ENCODE assay signal across 12 cellular contexts in the genomic region with DNA sequence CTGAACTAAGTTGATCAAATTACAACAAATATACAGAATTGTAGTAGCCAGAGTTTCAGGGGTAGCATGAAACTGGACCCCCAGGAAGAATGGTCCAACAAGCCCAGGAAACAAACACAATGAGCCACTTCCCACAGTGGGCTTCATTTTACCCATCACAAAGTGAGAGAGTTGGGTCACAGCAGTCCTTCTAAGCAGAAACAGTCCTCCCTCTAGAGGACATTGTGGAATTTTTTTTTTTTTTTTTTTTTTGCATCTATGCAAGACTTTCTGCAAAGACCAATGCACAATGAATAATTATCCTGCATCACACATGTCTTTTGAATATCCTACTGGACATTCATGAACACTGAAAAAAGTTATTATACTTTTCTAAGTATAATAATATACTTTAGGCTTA.
DNase-seq lines count a peak whose midpoint lies in the region; ATAC-seq and TF ChIP-seq lines count a peak whose summit lies in the region.
"Had no signal": no experiment of that assay in that cellular context is flagged by ENCODE, and none has a peak within 500 bp of the region (broad histone marks: within the 10 kb centered on the region; RNA-seq: fewer than 3 reads in every experiment).

No MANE protein-coding gene starts in this region.

- H2BK15ac ChIP-seq in neuronal stem cell (ENCODE audit: low read length) = no peak overlapping the region

- no peaks in the 10 kb centered on the region for H3K4me1 ChIP-seq in adrenal gland (replicated peaks in 1 of 2)
- no peaks in the 10 kb centered on the region for H3K4me1 ChIP-seq in esophagus squamous epithelium
- no peaks in the 10 kb centered on the region for H3K4me1 ChIP-seq in neuronal stem cell (ENCODE audit: control insufficient read depth in 2 of 2, insufficient read depth in 1 of 2, low read depth in 1 of 2, low read length in 2 of 2)

- no peak overlapping the region for H3K18ac ChIP-seq in neuronal stem cell (ENCODE audit: low read length)

- H3K4me3 ChIP-seq in adrenal gland = no peak overlapping the region
- H3K4me3 ChIP-seq in kidney epithelial cell (ENCODE audit: low read depth, low read length) = no peak overlapping the region
- no peak overlapping the region for H3K4me3 ChIP-seq in esophagus squamous epithelium
- H3K4me3 ChIP-seq in neuronal stem cell (ENCODE audit: low read length in 2 of 2) = no peak overlapping the region
- H3K4me3 ChIP-seq: coronary artery had no signal

- in situ Hi-C loops in KBM-7 (cut with MboI; ENCODE audit: low pct_unique_long_range_greater_than_20kb, low sequenced_read_pairs) = no loop called here

- H3K79me1 ChIP-seq in neuronal stem cell (ENCODE audit: low read depth, low read length) = no peaks in the 10 kb centered on the region

- H4K8ac ChIP-seq in neuronal stem cell (ENCODE audit: low read depth, low read length) = no peak overlapping the region

- H3K27me3 ChIP-seq in adrenal gland (no peaks in the 10 kb centered on the region), kidney epithelial cell (ENCODE audit: control insufficient read depth, insufficient read depth, low read length) (no peaks in the 10 kb centered on the region), esophagus squamous epithelium (no peaks in the 10 kb centered on the region), neuronal stem cell (ENCODE audit: control insufficient read depth in 3 of 3, insufficient read depth in 3 of 3, low read depth in 1 of 3, low read length in 3 of 3) (no peaks in the 10 kb centered on the region)

- H2AFZ ChIP-seq in neuronal stem cell (ENCODE audit: low read length) = no peak overlapping the region

- no peak overlapping the region for H2BK5ac ChIP-seq in neuronal stem cell (ENCODE audit: low read length)

- peak; percentile 4 for DNase-seq in NCI-H146 (lab: John Stamatoyannopoulos, UW)
- no peak for DNase-seq in NCI-H146 treated with DMSO at 0.1 percent for 48 hours (lab: John Stamatoyannopoulos, UW; ENCODE audit: unreplicated experiment)
- DNase-seq in KBM-7 = peak; percentile 12
- no peak for DNase-seq in adrenal gland
- no peak for DNase-seq in kidney epithelial cell (ENCODE audit: low read depth)
- DNase-seq in esophagus squamous epithelium (lab: John Stamatoyannopoulos, UW) = no peak
- no peak for DNase-seq in neuronal stem cell (ENCODE audit: low spot score)
- DNase-seq: activated CD8-positive, alpha-beta memory T cell treated with anti-CD3 and anti-CD28 coated beads, Interleukin-2, amount 50 U/mL, for 48 hours; NCI-H187; nucleus accumbens had no signal

- no peak overlapping the region for H3K23ac ChIP-seq in neuronal stem cell (ENCODE audit: low read depth, low read length, poor library complexity)

- no peak overlapping the region for H3K9ac ChIP-seq in neuronal stem cell (ENCODE audit: low read depth, low read length, poor library complexity)

- H3K4me2 ChIP-seq in neuronal stem cell (ENCODE audit: insufficient read depth, low read length, poor library complexity, severe bottlenecking) = no peak overlapping the region

- TF ChIP-seq POLR2A in adrenal gland (IDR thresholded peaks at IDR 0.05) (no peak), esophagus squamous epithelium (IDR thresholded peaks at IDR 0.05) (no peak)

- H4K91ac ChIP-seq in neuronal stem cell (ENCODE audit: low read depth, low read length, poor library complexity) = no peak overlapping the region

- ATAC-seq in GM18858 (IDR thresholded peaks at IDR 0.05; ENCODE audit: unreplicated experiment) = no peak

- no peak overlapping the region for H3K14ac ChIP-seq in neuronal stem cell (ENCODE audit: low read length)

- H3K9me3 ChIP-seq in adrenal gland (replicated peaks in 1 of 3) (no peaks in the 10 kb centered on the region), esophagus squamous epithelium (no peaks in the 10 kb centered on the region), neuronal stem cell (replicated peaks in 1 of 2; ENCODE audit: control insufficient read depth in 2 of 2, insufficient read depth in 1 of 2, low read depth in 1 of 2, low read length in 2 of 2) (no peaks in the 10 kb centered on the region)

- H2AK5ac ChIP-seq in neuronal stem cell (ENCODE audit: low read depth, low read length) = no peak overlapping the region

- H3K27ac ChIP-seq in adrenal gland = no peak overlapping the region
- no peak overlapping the region for H3K27ac ChIP-seq in esophagus squamous epithelium
- H3K27ac ChIP-seq in neuronal stem cell (replicated peaks; ENCODE audit: low read length) = no peak overlapping the region
- H3K27ac ChIP-seq: coronary artery had no signal

- no peak overlapping the region for H2BK120ac ChIP-seq in neuronal stem cell (ENCODE audit: low read depth, low read length)

- no peak overlapping the region for H3K4ac ChIP-seq in neuronal stem cell (ENCODE audit: low read length)

- no peak overlapping the region for H2BK12ac ChIP-seq in neuronal stem cell (ENCODE audit: low read length)

- H3K36me3 ChIP-seq in adrenal gland (replicated peaks in 1 of 2) (no peaks in the 10 kb centered on the region), kidney epithelial cell (ENCODE audit: control insufficient read depth, insufficient read depth, low read length) (no peaks in the 10 kb centered on the region), esophagus squamous epithelium (peaks cover 0 to 22% (median 0%) of the 10 kb centered on the region in 3 donors), neuronal stem cell (replicated peaks in 1 of 2; ENCODE audit: control insufficient read depth in 2 of 2, insufficient read depth in 2 of 2, low read length in 2 of 2) (no peaks in the 10 kb centered on the region)

- intact Hi-C loops in adrenal gland (cut with DNase I) (loop anchor here in 1 of 2 donors (5.0 to 10.0 kb wide), 2 partner anchors 525 to 638 kb away; no protein-coding TSS in a partner anchor), esophagus squamous epithelium (cut with DNase I) (loop anchor here (10.0 kb wide), 1 partner anchor 258 kb away; no protein-coding TSS in a partner anchor)

- TF ChIP-seq CTCF in adrenal gland (IDR thresholded peaks at IDR 0.05) = peak; percentile 13 to 40 (median 26)
- TF ChIP-seq CTCF in kidney epithelial cell (IDR thresholded peaks at IDR 0.05; ENCODE audit: insufficient read depth, low read length, poor library complexity, severe bottlenecking) = peak; percentile 27
- peak in 2 of 6 experiments; percentile 8 to 30 for TF ChIP-seq CTCF in esophagus squamous epithelium (IDR thresholded peaks at IDR 0.05)

Comparison
In these comparisons a context has a peak if more than half of its experiments do, and no peak if none do; other contexts are left out.
1. DNase-seq: peak in NCI-H146 (single experiment) and KBM-7 (single experiment); none in NCI-H146 treated with DMSO at 0.1 percent for 48 hours (single experiment), adrenal gland (0 of 7), kidney epithelial cell (single experiment), esophagus squamous epithelium (single experiment) and neuronal stem cell (single experiment).